ENCODE assay signal across 10 cellular contexts in the genomic region with DNA sequence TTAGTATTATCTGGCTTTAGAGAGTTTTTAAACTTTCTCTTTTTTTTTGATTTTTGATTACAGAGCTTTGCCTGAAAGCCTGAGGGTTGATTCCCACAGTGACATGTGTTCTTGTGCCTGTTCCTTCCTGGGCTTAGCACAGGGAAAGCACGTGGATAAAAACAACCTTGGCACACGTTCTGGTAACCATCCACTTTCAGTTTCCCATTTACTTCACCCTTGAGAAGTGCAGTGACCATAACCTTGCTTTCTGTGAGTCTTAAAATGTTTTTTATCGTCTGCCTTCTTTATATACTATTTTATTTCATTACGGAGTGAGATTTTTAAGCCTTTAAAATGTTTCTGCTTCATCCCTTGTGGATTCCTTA. TPM values are rescaled to one million over a fixed set of nuclear protein-coding genes. Genes with fewer than 3 reads are reported as not detected.
DNase-seq lines count a peak whose midpoint lies in the region; ATAC-seq and TF ChIP-seq lines count a peak whose summit lies in the region.
"Had no signal": no experiment of that assay in that cellular context is flagged by ENCODE, and none has a peak within 500 bp of the region (broad histone marks: within the 10 kb centered on the region; RNA-seq: fewer than 3 reads in every experiment).

No MANE protein-coding gene starts in this region.

- peaks cover 47% of the 10 kb centered on the region for H3K36me3 Mint-ChIP-seq in activated T-cell treated with anti-CD3 and anti-CD28 coated beads, Interleukin-2, amount 50 U/mL, for 4 hours (ENCODE audit: insufficient read depth)

- DNase-seq in Right ventricle myocardium inferior (ENCODE audit: missing footprints) (no peak), cardiac septum (ENCODE audit: low spot score) (no peak), fibroblast of the aortic adventitia (ENCODE audit: low read depth) (peak; percentile 36), thyroid gland (peak; percentile 60 to 69), lower leg skin (ENCODE audit: low spot score in 2 of 2) (no peak)
- DNase-seq in activated T-cell treated with anti-CD3 and anti-CD28 coated beads, Interleukin-2, amount 50 U/mL, for 4 hours, result no peak
- DNase-seq: activated gamma-delta T cell had no signal

- H3K9me3 ChIP-seq in thyroid gland, result no peaks in the 10 kb centered on the region

- H3K27me3 Mint-ChIP-seq in activated T-cell treated with anti-CD3 and anti-CD28 coated beads, Interleukin-2, amount 50 U/mL, for 4 hours (ENCODE audit: low read depth), result no peaks in the 10 kb centered on the region

- ATAC-seq in Right ventricle myocardium inferior (peak; percentile 85), HG03135 (IDR thresholded peaks at IDR 0.05; ENCODE audit: unreplicated experiment) (peak; percentile 36), HG03139 (IDR thresholded peaks at IDR 0.05; ENCODE audit: unreplicated experiment) (no peak)
- ATAC-seq in activated T-cell treated with anti-CD3 and anti-CD28 coated beads, Interleukin-2, amount 50 U/mL, for 4 hours, result no peak

- no peak overlapping the region for H3K4me3 Mint-ChIP-seq in activated T-cell treated with anti-CD3 and anti-CD28 coated beads, Interleukin-2, amount 50 U/mL, for 4 hours

- H3K4me1 ChIP-seq in thyroid gland, result peaks cover 7 to 8% of the 10 kb centered on the region in 2 donors

- H3K4me3 ChIP-seq in fibroblast of the aortic adventitia (ENCODE audit: low read depth, low read length) (no peak overlapping the region), thyroid gland (replicated peaks in 1 of 3) (no peak overlapping the region), lower leg skin (ENCODE audit: low read depth, poor library complexity, severe bottlenecking) (no peak overlapping the region)
- H3K4me3 ChIP-seq: coronary artery had no signal

- intact Hi-C loops in Right ventricle myocardium inferior (cut with DNase I) (loop anchor here (5.0 to 10.0 kb wide), 2 partner anchors 61 to 109 kb away; no protein-coding TSS in a partner anchor), cardiac septum (cut with DNase I) (no loop called here), thyroid gland (cut with DNase I) (no loop called here), lower leg skin (cut with DNase I; ENCODE audit: low total_unique reads) (no loop called here)

- no peaks in the 10 kb centered on the region for H3K27me3 ChIP-seq in thyroid gland

- peaks cover 9% of the 10 kb centered on the region for H3K9me3 Mint-ChIP-seq in activated T-cell treated with anti-CD3 and anti-CD28 coated beads, Interleukin-2, amount 50 U/mL, for 4 hours

- no peak for TF ChIP-seq CTCF in fibroblast of the aortic adventitia (IDR thresholded peaks at IDR 0.05; ENCODE audit: insufficient read depth, low read length)
- no peak for TF ChIP-seq CTCF in thyroid gland (IDR thresholded peaks at IDR 0.05)
- no peak for TF ChIP-seq CTCF in lower leg skin (IDR thresholded peaks at IDR 0.05)

- no peaks in the 10 kb centered on the region for H3K36me3 ChIP-seq in thyroid gland

- peak overlapping the region in 2 of 3 donors; percentile 16 to 34 for H3K27ac ChIP-seq in thyroid gland
- H3K27ac ChIP-seq: coronary artery had no signal

- peaks cover 23% of the 10 kb centered on the region for H3K4me1 Mint-ChIP-seq in activated T-cell treated with anti-CD3 and anti-CD28 coated beads, Interleukin-2, amount 50 U/mL, for 4 hours (ENCODE audit: low read depth)

- TF ChIP-seq POLR2A in thyroid gland (IDR thresholded peaks at IDR 0.05) (no peak), lower leg skin (IDR thresholded peaks at IDR 0.05) (no peak)

- 18 to 23% methylated on average over 4 of the region's 4 CpGs for WGBS in thyroid gland, 2 donors
- WGBS in lower leg skin, 2 donors, result 38 to 41% methylated on average over 4 of the region's 4 CpGs

RNA-seq across cellular contexts. Expression of gene CD226, which starts 11.5 kb away (rescaled TPM):
- total RNA-seq in Right ventricle myocardium inferior, result 0.95 TPM
- total RNA-seq in cardiac septum, result 2.4 TPM
- 0.08 and 0.99 TPM in 2 replicates for total RNA-seq in fibroblast of the aortic adventitia (ENCODE audit: low replicate concordance)
- 1 to 10 TPM in 3 of 4 donors, under 1 TPM in 1; 0.98 to 5.6 (median 2.5) TPM for total RNA-seq in thyroid gland
- 100 to 1,000 TPM; 129 to 168 (median 129) TPM for total RNA-seq in activated T-cell treated with anti-CD3 and anti-CD28 coated beads, Interleukin-2, amount 50 U/mL, for 4 hours
- under 1 TPM in 3 of 4 donors, not detected in 1; 0.13 to 0.29 (median 0.26) TPM for total RNA-seq in lower leg skin

Comparison
In these comparisons a context has a peak if more than half of its experiments do, and no peak if none do; other contexts are left out.
1. ATAC-seq: peak in Right ventricle myocardium inferior (single experiment) and HG03135 (single experiment); none in activated T-cell treated with anti-CD3 and anti-CD28 coated beads, Interleukin-2, amount 50 U/mL, for 4 hours (0 of 2) and HG03139 (single experiment).
2. DNase-seq: peak in fibroblast of the aortic adventitia (single experiment) and thyroid gland (2 of 2); none in Right ventricle myocardium inferior (single experiment), cardiac septum (single experiment), activated T-cell treated with anti-CD3 and anti-CD28 coated beads, Interleukin-2, amount 50 U/mL, for 4 hours (single experiment) and lower leg skin (0 of 2).
3. RNA of gene CD226, which starts 11.5 kb away (total RNA-seq): 129 to 168 TPM in activated T-cell treated with anti-CD3 and anti-CD28 coated beads, Interleukin-2, amount 50 U/mL, for 4 hours; 0.98 to 5.6 TPM in thyroid gland, 2.4 TPM in cardiac septum (single experiment), 0.08 to 0.99 TPM in fibroblast of the aortic adventitia, 0.95 TPM in Right ventricle myocardium inferior (single experiment) and 0.13 to 0.29 TPM in lower leg skin; every median in the first group is over 10 times any median in the second.